In genomic region chr2:99672766-99673375, GRCh38 we compare ENCODE assay signal across 19 cellular contexts.
DNase-seq lines count a peak whose midpoint lies in the region; FAIRE-seq and TF ChIP-seq lines count a peak whose summit lies in the region.
"Had no signal": no experiment of that assay in that cellular context is flagged by ENCODE, and none has a peak within 500 bp of the region (broad histone marks: within the 10 kb centered on the region; RNA-seq: fewer than 3 reads in every experiment).

No MANE protein-coding gene starts in this region.

- H4K20me1 ChIP-seq in BLaER1: no peaks in the 10 kb centered on the region

- H3K27me3 Mint-ChIP-seq in IgD-negative memory B cell (no peaks in the 10 kb centered on the region), nephron (ENCODE audit: low read depth) (peaks cover 3% of the 10 kb centered on the region)

- H3K4me3 Mint-ChIP-seq in IgD-negative memory B cell (peak overlapping the region in 2 of 4 donors; percentile 28 to 75), nephron (no peak overlapping the region)
- H3K4me3 Mint-ChIP-seq: CD8-positive, alpha-beta memory T cell had no signal

- TF ChIP-seq POLR2A in tibial nerve (IDR thresholded peaks at IDR 0.05): no peak

- H3K9me3 ChIP-seq in BLaER1 (peaks cover 19% of the 10 kb centered on the region; the same call in 1 of the 2 replicates), tibial nerve (no peaks in the 10 kb centered on the region)
- H3K9me3 ChIP-seq: HAP-1 had no signal

- no peak overlapping the region for H3K4me3 ChIP-seq in BLaER1
- no peak overlapping the region for H3K4me3 ChIP-seq in bronchial epithelial cell (ENCODE audit: low read depth, low read length)
- H3K4me3 ChIP-seq in tibial nerve: no peak overlapping the region
- H3K4me3 ChIP-seq: HAP-1, PC-9 had no signal

- TF ChIP-seq CTCF in bronchial epithelial cell (IDR thresholded peaks at IDR 0.05; ENCODE audit: insufficient read depth, low read length, severe bottlenecking) (no peak), nephron (IDR thresholded peaks at IDR 0.05; ENCODE audit: unreplicated experiment in 3 of 3) (no peak), tibial nerve (IDR thresholded peaks at IDR 0.05) (no peak)

- 45 to 50% methylated on average over 8 of the region's 8 CpGs for WGBS in tibial nerve, 2 donors

- DNase-seq in bronchial epithelial cell (ENCODE audit: low read depth) (peak; percentile 53), NCI-H1092 treated with DMSO at 0.1 percent for 48 hours (lab: John Stamatoyannopoulos, UW) (no peak), NCI-H2196 treated with DMSO at 0.1 percent for 48 hours (lab: John Stamatoyannopoulos, UW; ENCODE audit: unreplicated experiment) (no peak), tibial nerve (ENCODE audit: low spot score in 2 of 2) (no peak), SIG-M5 treated with dmso at 0.1 percent for 504 hours (lab: John Stamatoyannopoulos, UW; ENCODE audit: unreplicated experiment) (no peak)
- DNase-seq: CD8-positive, alpha-beta memory T cell; DMS79; NCI-H1105 treated with DMSO at 0.1 percent for 48 hours; NCI-H1694 treated with DMSO at 0.1 percent for 48 hours; NCI-H510A treated with DMSO at 0.1 percent for 48 hours; NCI-H774; PC-9; SIG-M5 had no signal

- H3K4me2 ChIP-seq in BLaER1: peak overlapping the region; percentile 70
- H3K4me2 ChIP-seq: PC-9 had no signal

- TF ChIP-seq EP300 in tibial nerve (IDR thresholded peaks at IDR 0.05): no peak

- H3K36me3 Mint-ChIP-seq in IgD-negative memory B cell (peaks cover 7% of the 10 kb centered on the region), nephron (ENCODE audit: low read depth) (peaks cover 34% of the 10 kb centered on the region)
- H3K36me3 Mint-ChIP-seq: CD8-positive, alpha-beta memory T cell had no signal

- H3K27me3 ChIP-seq in BLaER1 (no peaks in the 10 kb centered on the region), bronchial epithelial cell (ENCODE audit: control insufficient read depth, insufficient read depth, low read length) (no peaks in the 10 kb centered on the region), tibial nerve (no peaks in the 10 kb centered on the region)

- H3K27ac ChIP-seq in BLaER1 (peak overlapping the region; percentile 49; the same call in 1 of the 2 replicates), tibial nerve (no peak overlapping the region)
- H3K27ac ChIP-seq: PC-9, RWPE1 had no signal

- no peak overlapping the region for H3K9ac ChIP-seq in BLaER1

- H3K4me1 ChIP-seq in BLaER1 (peaks cover 21% of the 10 kb centered on the region), tibial nerve (peaks cover 0 to 9% (median 2%) of the 10 kb centered on the region in 4 donors)
- H3K4me1 ChIP-seq: HAP-1 had no signal

- H3K36me3 ChIP-seq in BLaER1 (peaks cover 12% of the 10 kb centered on the region; the same call in 1 of the 2 replicates), bronchial epithelial cell (ENCODE audit: control insufficient read depth, insufficient read depth, low read length) (no peaks in the 10 kb centered on the region), tibial nerve (no peaks in the 10 kb centered on the region)
- H3K36me3 ChIP-seq: HAP-1 had no signal

- H3K4me1 Mint-ChIP-seq in IgD-negative memory B cell (peaks cover 32 to 43% (median 33%) of the 10 kb centered on the region in 3 donors), nephron (peaks cover 42% of the 10 kb centered on the region)
- H3K4me1 Mint-ChIP-seq: CD8-positive, alpha-beta memory T cell had no signal

- H3K27ac Mint-ChIP-seq in IgD-negative memory B cell (peak overlapping the region in 2 of 3 donors; percentile 39 to 48), nephron (peak overlapping the region; percentile 9 to 85 (median 63))
- H3K27ac Mint-ChIP-seq: CD8-positive, alpha-beta memory T cell had no signal

- no peak for FAIRE-seq in bronchial epithelial cell (lab: Jason Lieb, UNC)
- FAIRE-seq: A204.1 had no signal

- H3K9me3 Mint-ChIP-seq in IgD-negative memory B cell (no peaks in the 10 kb centered on the region), nephron (peaks cover 5% of the 10 kb centered on the region)
- H3K9me3 Mint-ChIP-seq: CD8-positive, alpha-beta memory T cell had no signal
